Comparison of ENCODE assay signal across 10 cellular contexts in genomic region chr12:53298154-53298553, GRCh38. TPM values are rescaled to one million over a fixed set of nuclear protein-coding genes. Genes with fewer than 3 reads are reported as not detected.
DNase-seq lines count a peak whose midpoint lies in the region; ATAC-seq and TF ChIP-seq lines count a peak whose summit lies in the region.
"Had no signal": no experiment of that assay in that cellular context is flagged by ENCODE, and none has a peak within 500 bp of the region (broad histone marks: within the 10 kb centered on the region; RNA-seq: fewer than 3 reads in every experiment).

No MANE protein-coding gene starts in this region.

- H3K4me3 Mint-ChIP-seq in activated T-cell treated with anti-CD3 and anti-CD28 coated beads, Interleukin-2, amount 50 U/mL, for 4 hours = peak overlapping the region; percentile 38

- intact Hi-C loops in thyroid gland (cut with DNase I) = no loop called here

- TF ChIP-seq POLR2A in gastroesophageal sphincter (IDR thresholded peaks at IDR 0.05) (no peak), thyroid gland (IDR thresholded peaks at IDR 0.05) (no peak)

- H3K36me3 ChIP-seq in gastroesophageal sphincter (peaks cover 0 to 36% of the 10 kb centered on the region in 2 donors), thyroid gland (peaks cover 8 to 20% of the 10 kb centered on the region in 2 donors)

- no peak for DNase-seq in activated T-cell treated with anti-CD3 and anti-CD28 coated beads, Interleukin-2, amount 50 U/mL, for 4 hours
- no peak for DNase-seq in activated T-cell treated with anti-CD3 and anti-CD28 coated beads, Interleukin-2, amount 50 U/mL, for 1 hour
- DNase-seq in thyroid gland = no peak
- no peak for DNase-seq in NCI-H146 treated with DMSO at 0.1 percent for 48 hours (lab: John Stamatoyannopoulos, UW; ENCODE audit: unreplicated experiment)
- DNase-seq in NCI-H1930 (lab: John Stamatoyannopoulos, UW) = no peak
- no peak for DNase-seq in pons (ENCODE audit: low spot score)

- H3K4me3 ChIP-seq in gastroesophageal sphincter (no peak overlapping the region), thyroid gland (replicated peaks in 1 of 3) (no peak overlapping the region)
- H3K4me3 ChIP-seq: SK-N-MC had no signal

- H3K27me3 ChIP-seq in gastroesophageal sphincter (no peaks in the 10 kb centered on the region), thyroid gland (no peaks in the 10 kb centered on the region)

- H3K9me3 Mint-ChIP-seq in activated T-cell treated with anti-CD3 and anti-CD28 coated beads, Interleukin-2, amount 50 U/mL, for 4 hours = no peaks in the 10 kb centered on the region

- H3K4me1 ChIP-seq in gastroesophageal sphincter (peaks cover 4 to 82% (median 38%) of the 10 kb centered on the region in 3 donors), thyroid gland (peaks cover 40 to 52% of the 10 kb centered on the region in 2 donors)

- H3K36me3 Mint-ChIP-seq in activated T-cell treated with anti-CD3 and anti-CD28 coated beads, Interleukin-2, amount 50 U/mL, for 4 hours (ENCODE audit: insufficient read depth) = peaks cover 34% of the 10 kb centered on the region

- H3K9me3 ChIP-seq in gastroesophageal sphincter = no peaks in the 10 kb centered on the region
- H3K9me3 ChIP-seq in thyroid gland = no peaks in the 10 kb centered on the region

- 0 out of 2 replicates have a peak overlapping the region, but pooled peaks have one; percentile 2 for H3K27ac ChIP-seq in VCaP
- H3K27ac ChIP-seq in gastroesophageal sphincter = peak overlapping the region in 3 of 4 donors; percentile 7 to 81 (median 77)
- H3K27ac ChIP-seq in thyroid gland = peak overlapping the region in 2 of 3 donors; percentile 68 to 76
- H3K27ac ChIP-seq: SK-N-MC had no signal

- no peak for TF ChIP-seq EP300 in gastroesophageal sphincter (IDR thresholded peaks at IDR 0.05)

- no peaks in the 10 kb centered on the region for H3K27me3 Mint-ChIP-seq in activated T-cell treated with anti-CD3 and anti-CD28 coated beads, Interleukin-2, amount 50 U/mL, for 4 hours (ENCODE audit: low read depth)

- no peak for ATAC-seq in activated T-cell treated with anti-CD3 and anti-CD28 coated beads, Interleukin-2, amount 50 U/mL, for 4 hours
- no peak for ATAC-seq in gastroesophageal sphincter

- H3K4me1 Mint-ChIP-seq in activated T-cell treated with anti-CD3 and anti-CD28 coated beads, Interleukin-2, amount 50 U/mL, for 4 hours (ENCODE audit: low read depth) = peaks cover 75% of the 10 kb centered on the region

- WGBS in gastroesophageal sphincter (ENCODE audit: low coverage in 1 of 2), 2 donors = 50 to 52% methylated on average over 5 of the region's 5 CpGs
- WGBS in thyroid gland, 2 donors = 30 to 42% methylated on average over 5 of the region's 5 CpGs

- no peak for TF ChIP-seq CTCF in VCaP (conservative IDR thresholded peaks at IDR 0.05)
- TF ChIP-seq CTCF in gastroesophageal sphincter (IDR thresholded peaks at IDR 0.05) = no peak
- no peak for TF ChIP-seq CTCF in thyroid gland (IDR thresholded peaks at IDR 0.05)

RNA-seq across cellular contexts. Expression of gene MYG1, which starts 1.3 kb away (rescaled TPM):
- 100 to 1,000 TPM; 121 to 149 (median 128) TPM for total RNA-seq in activated T-cell treated with anti-CD3 and anti-CD28 coated beads, Interleukin-2, amount 50 U/mL, for 4 hours
- 10 to 100 TPM; 40.9 to 49.2 (median 46.3) TPM for total RNA-seq in gastroesophageal sphincter
- 10 to 100 TPM; 36.7 to 63.8 (median 51.6) TPM for total RNA-seq in thyroid gland

RNA-seq across cellular contexts. Expression of gene PFDN5, which starts 2.8 kb away (rescaled TPM):
- total RNA-seq in activated T-cell treated with anti-CD3 and anti-CD28 coated beads, Interleukin-2, amount 50 U/mL, for 4 hours = 100 to 1,000 TPM; 393 to 403 (median 400) TPM
- 100 to 1,000 TPM; 390 to 782 (median 568) TPM for total RNA-seq in gastroesophageal sphincter
- total RNA-seq in thyroid gland = 1,000 to 10,000 TPM in 1 of 4 donors, 100 to 1,000 TPM in 3; 656 to 1,200 (median 763) TPM

RNA-seq across cellular contexts. Expression of gene AAAS, which starts 23.3 kb away (rescaled TPM):
- 10 to 100 TPM; 84.6 to 95.9 (median 91.2) TPM for total RNA-seq in activated T-cell treated with anti-CD3 and anti-CD28 coated beads, Interleukin-2, amount 50 U/mL, for 4 hours
- total RNA-seq in gastroesophageal sphincter (10 to 100 TPM; 36.4 to 88.9 (median 46.5) TPM), thyroid gland (10 to 100 TPM; 45.6 to 67.6 (median 47.2) TPM)

RNA-seq across cellular contexts. Expression of gene ESPL1, which starts 30.1 kb away (rescaled TPM):
- 10 to 100 TPM; 19.9 to 21.9 (median 20.0) TPM for total RNA-seq in activated T-cell treated with anti-CD3 and anti-CD28 coated beads, Interleukin-2, amount 50 U/mL, for 4 hours
- total RNA-seq in gastroesophageal sphincter (1 to 10 TPM in 2 of 4 donors, under 1 TPM in 2; 0.13 to 2.3 (median 0.64) TPM), thyroid gland (1 to 10 TPM in 1 of 4 donors, under 1 TPM in 3; 0.13 to 1.5 (median 0.52) TPM)

RNA-seq across cellular contexts. Expression of gene SP7, which starts 38.0 kb away (rescaled TPM):
- total RNA-seq in activated T-cell treated with anti-CD3 and anti-CD28 coated beads, Interleukin-2, amount 50 U/mL, for 4 hours = not detected
- total RNA-seq in gastroesophageal sphincter (not detected), thyroid gland (not detected)
- total RNA-seq: cerebellum had no signal

Comparison
In these comparisons a context has a peak if more than half of its experiments do, and no peak if none do; other contexts are left out.
1. H3K27ac ChIP-seq: peak in every context shown above with its lines; median percentile 77 in gastroesophageal sphincter; 72 in thyroid gland; 2 in VCaP.